In genomic region chr1:64223329-64224151, GRCh38 we compare ENCODE assay signal across 10 cellular contexts. TPM values are rescaled to one million over a fixed set of nuclear protein-coding genes. Genes with fewer than 3 reads are reported as not detected.
A peak's percentile ranks its signal among the peaks of the same experiment; 100 is the strongest.
DNase-seq lines count a peak whose midpoint lies in the region; ATAC-seq, FAIRE-seq and TF ChIP-seq lines count a peak whose summit lies in the region.
"Had no signal": no experiment of that assay in that cellular context is flagged by ENCODE, and none has a peak within 500 bp of the region (broad histone marks: within the 10 kb centered on the region; RNA-seq: fewer than 3 reads in every experiment).

No MANE protein-coding gene starts in this region.

- no peaks in the 10 kb centered on the region for H3K27me3 ChIP-seq in ascending aorta

- ATAC-seq in HG03095 (IDR thresholded peaks at IDR 0.05; ENCODE audit: unreplicated experiment), result peak; percentile 80
- ATAC-seq in activated T-cell treated with anti-CD3 and anti-CD28 coated beads, Interleukin-2, amount 50 U/mL, for 72 hours (replicated peaks in 1 of 2), result peak; percentile 88 to 94

- H3K4me3 ChIP-seq in skeletal muscle cell (ENCODE audit: low read depth, low read length), result no peak overlapping the region
- H3K4me3 ChIP-seq in ascending aorta, result no peak overlapping the region
- H3K4me3 ChIP-seq: thoracic aorta had no signal

- H3K36me3 ChIP-seq in ascending aorta, result no peaks in the 10 kb centered on the region
- H3K36me3 ChIP-seq: thoracic aorta had no signal

- FAIRE-seq in D721Med (lab: Jason Lieb, UNC), result no peak

- no peak overlapping the region for H3K27ac Mint-ChIP-seq in activated CD4-positive, alpha-beta T cell treated with anti-CD3 and anti-CD28 coated beads, Interleukin-2, amount 10 ng/mL, durations not matched to agents 24 days and 14 days
- peak overlapping the region; percentile 7 for H3K27ac Mint-ChIP-seq in activated T-cell treated with anti-CD3 and anti-CD28 coated beads, Interleukin-2, amount 50 U/mL, for 72 hours
- H3K27ac Mint-ChIP-seq: B cell had no signal

- H3K27ac ChIP-seq in ascending aorta, result peak overlapping the region in 1 of 2 donors; percentile 41

- H3K4me1 ChIP-seq in ascending aorta, result peaks cover 0 to 4% of the 10 kb centered on the region in 2 donors

- peak overlapping the region; percentile 4 for H3K4me3 Mint-ChIP-seq in activated CD4-positive, alpha-beta T cell treated with anti-CD3 and anti-CD28 coated beads, Interleukin-2, amount 10 ng/mL, durations not matched to agents 24 days and 14 days
- H3K4me3 Mint-ChIP-seq in activated T-cell treated with anti-CD3 and anti-CD28 coated beads, Interleukin-2, amount 50 U/mL, for 72 hours, result peak overlapping the region; percentile 11 to 38
- H3K4me3 Mint-ChIP-seq: B cell had no signal

- no peaks in the 10 kb centered on the region for H3K9me3 Mint-ChIP-seq in activated CD4-positive, alpha-beta T cell treated with anti-CD3 and anti-CD28 coated beads, Interleukin-2, amount 10 ng/mL, durations not matched to agents 24 days and 14 days
- H3K9me3 Mint-ChIP-seq in activated T-cell treated with anti-CD3 and anti-CD28 coated beads, Interleukin-2, amount 50 U/mL, for 72 hours, result no peaks in the 10 kb centered on the region

- no peak for DNase-seq in activated CD4-positive, alpha-beta T cell treated with anti-CD3 and anti-CD28 coated beads, Interleukin-2, amount 10 ng/mL, durations not matched to agents 24 days and 14 days
- no peak for DNase-seq in activated CD4-positive, alpha-beta T cell treated with anti-CD3 and anti-CD28 coated beads, Interleukin-2, amount 50 U/mL, for 48 hours
- no peak for DNase-seq in activated T-cell treated with anti-CD3 and anti-CD28 coated beads, Interleukin-2, amount 50 U/mL, for 72 hours
- DNase-seq in skeletal muscle cell (ENCODE audit: low read depth) (peak; percentile 75), D721Med (ENCODE audit: insufficient read length, low spot score) (no peak), ascending aorta (ENCODE audit: low spot score in 2 of 2) (no peak)
- DNase-seq in activated CD4-positive, alpha-beta T cell treated with anti-CD3 and anti-CD28 coated beads for 1 hour, result no peak

- H3K27me3 Mint-ChIP-seq in activated CD4-positive, alpha-beta T cell treated with anti-CD3 and anti-CD28 coated beads, Interleukin-2, amount 10 ng/mL, durations not matched to agents 24 days and 14 days, result peaks cover 37% of the 10 kb centered on the region
- peaks cover 47% of the 10 kb centered on the region for H3K27me3 Mint-ChIP-seq in activated T-cell treated with anti-CD3 and anti-CD28 coated beads, Interleukin-2, amount 50 U/mL, for 72 hours (ENCODE audit: low read depth)

- TF ChIP-seq CTCF in D721Med (IDR thresholded peaks at IDR 0.05; ENCODE audit: insufficient read depth, missing control alignments), result no peak
- TF ChIP-seq CTCF in ascending aorta (IDR thresholded peaks at IDR 0.05), result no peak

- H3K4me1 Mint-ChIP-seq in activated CD4-positive, alpha-beta T cell treated with anti-CD3 and anti-CD28 coated beads, Interleukin-2, amount 10 ng/mL, durations not matched to agents 24 days and 14 days, result peaks cover 8% of the 10 kb centered on the region
- H3K4me1 Mint-ChIP-seq in activated T-cell treated with anti-CD3 and anti-CD28 coated beads, Interleukin-2, amount 50 U/mL, for 72 hours (ENCODE audit: low read depth), result peaks cover 12% of the 10 kb centered on the region
- H3K4me1 Mint-ChIP-seq: B cell had no signal

- H3K9me3 ChIP-seq in ascending aorta, result no peaks in the 10 kb centered on the region
- H3K9me3 ChIP-seq: thoracic aorta had no signal

- intact Hi-C loops in activated CD4-positive, alpha-beta T cell treated with anti-CD3 and anti-CD28 coated beads, Interleukin-2, amount 10 ng/mL, durations not matched to agents 24 days and 14 days (cut with micrococcal nuclease), result loop anchor here (1.0 kb wide), 1 partner anchor 51 kb away; no protein-coding TSS in a partner anchor
- intact Hi-C loops in ascending aorta (cut with DNase I), result no loop called here

- H3K36me3 Mint-ChIP-seq in activated CD4-positive, alpha-beta T cell treated with anti-CD3 and anti-CD28 coated beads, Interleukin-2, amount 10 ng/mL, durations not matched to agents 24 days and 14 days (ENCODE audit: low read depth), result no peaks in the 10 kb centered on the region
- H3K36me3 Mint-ChIP-seq in activated T-cell treated with anti-CD3 and anti-CD28 coated beads, Interleukin-2, amount 50 U/mL, for 72 hours (ENCODE audit: insufficient read depth in 2 of 2), result no peaks in the 10 kb centered on the region

RNA-seq across cellular contexts. Expression of gene UBE2U, which starts 20.1 kb away (rescaled TPM):
- total RNA-seq in activated CD4-positive, alpha-beta T cell treated with anti-CD3 and anti-CD28 coated beads, Interleukin-2, amount 10 ng/mL, durations not matched to agents 24 days and 14 days, result not detected in 2 replicates
- not detected for total RNA-seq in activated T-cell treated with anti-CD3 and anti-CD28 coated beads, Interleukin-2, amount 50 U/mL, for 72 hours
- total RNA-seq in ascending aorta, result not detected
- total RNA-seq: B cell, thoracic aorta had no signal
